8 cellular contexts compared by ENCODE assay signal in genomic region chr5:127313847-127314473, GRCh38. TPM values are rescaled to one million over a fixed set of nuclear protein-coding genes. Genes with fewer than 3 reads are reported as not detected.
DNase-seq lines count a peak whose midpoint lies in the region; ATAC-seq and TF ChIP-seq lines count a peak whose summit lies in the region.

No MANE protein-coding gene starts in this region.

- 0 out of 2 replicates have a peak overlapping the region, but pooled peaks have one; percentile 23 for H2AFZ ChIP-seq in PC-9

- no peaks in the 10 kb centered on the region for H4K20me1 ChIP-seq in PC-9 (ENCODE audit: insufficient read depth)

- H3K4me1 ChIP-seq in CD8-positive, alpha-beta memory T cell (ENCODE audit: insufficient read depth, low read length) = no peaks in the 10 kb centered on the region
- H3K4me1 ChIP-seq in PC-9 (replicated peaks; ENCODE audit: insufficient read depth) = 0 out of 2 replicates have a peak, but pooled peaks cover 3% of the 10 kb centered on the region

- H3K79me2 ChIP-seq in PC-9 (ENCODE audit: low read depth) = no peaks in the 10 kb centered on the region

- H3K9me2 ChIP-seq in PC-9 (ENCODE audit: insufficient read depth) = no peaks in the 10 kb centered on the region; the same call in 1 of the 2 replicates

- peaks cover 0 to 4% (median 3%) of the 10 kb centered on the region in 3 donors for H3K4me1 Mint-ChIP-seq in CD8-positive, alpha-beta memory T cell
- no peaks in the 10 kb centered on the region for H3K4me1 Mint-ChIP-seq in activated T-cell treated with anti-CD3 and anti-CD28 coated beads, Interleukin-2, amount 50 U/mL, for 4 hours (ENCODE audit: low read depth)

- CTCF ChIA-PET in CD8-positive, alpha-beta memory T cell (lab: Charles Lee) = interaction anchor here (1.2 to 1.6 kb wide), 2 partner anchors 22 to 656 kb away, joined by 3 to 4 read pairs; no protein-coding TSS in a partner anchor
- CTCF ChIA-PET in PC-9 (lab: Charles Lee) = no interaction called here

- peak overlapping the region in 1 of 7 donors; percentile 58 for H3K4me3 Mint-ChIP-seq in CD8-positive, alpha-beta memory T cell
- H3K4me3 Mint-ChIP-seq in activated T-cell treated with anti-CD3 and anti-CD28 coated beads, Interleukin-2, amount 50 U/mL, for 4 hours = no peak overlapping the region

- BruUV-seq in PC-9 (replicated peaks; lab: Mats Ljungman, UMichigan) = no TSS peak

- DNase-seq in CD8-positive, alpha-beta memory T cell = peak; percentile 34 to 65 (median 41)
- DNase-seq in PC-9 = peak in 1 of 2 experiments; percentile 43
- DNase-seq in activated T-cell treated with anti-CD3 and anti-CD28 coated beads, Interleukin-2, amount 50 U/mL, for 4 hours = peak; percentile 58
- peak; percentile 68 for DNase-seq in germinal center (ENCODE audit: low spot score)
- DNase-seq in retinal pigment epithelial cell (ENCODE audit: low read depth) = no peak
- no peak for DNase-seq in NCI-H1694 treated with DMSO at 0.1 percent for 48 hours (lab: John Stamatoyannopoulos, UW)

- no peak overlapping the region for H3K4me3 ChIP-seq in CD8-positive, alpha-beta memory T cell (ENCODE audit: low read length)
- H3K4me3 ChIP-seq in PC-9 (no peak overlapping the region), retinal pigment epithelial cell (ENCODE audit: low read length) (no peak overlapping the region)

- no peaks in the 10 kb centered on the region for H3F3A ChIP-seq in PC-9 (ENCODE audit: insufficient read depth, low read depth)

- no peak overlapping the region for H3K27ac Mint-ChIP-seq in CD8-positive, alpha-beta memory T cell

- no peak overlapping the region for H3K27ac ChIP-seq in CD8-positive, alpha-beta memory T cell (ENCODE audit: low read depth, low read length)
- no peak overlapping the region for H3K27ac ChIP-seq in PC-9

- ATAC-seq in GM19035 (IDR thresholded peaks at IDR 0.05; ENCODE audit: unreplicated experiment) (peak; percentile 95), HG03135 (IDR thresholded peaks at IDR 0.05; ENCODE audit: unreplicated experiment) (peak; percentile 95)
- ATAC-seq in activated T-cell treated with anti-CD3 and anti-CD28 coated beads, Interleukin-2, amount 50 U/mL, for 4 hours = peak; percentile 62 to 74

- peaks cover 10 to 13% of the 10 kb centered on the region in 2 donors for H3K27me3 Mint-ChIP-seq in CD8-positive, alpha-beta memory T cell
- peaks cover 11% of the 10 kb centered on the region for H3K27me3 Mint-ChIP-seq in activated T-cell treated with anti-CD3 and anti-CD28 coated beads, Interleukin-2, amount 50 U/mL, for 4 hours (ENCODE audit: low read depth)

- no peaks in the 10 kb centered on the region for H3K36me3 Mint-ChIP-seq in CD8-positive, alpha-beta memory T cell
- no peaks in the 10 kb centered on the region for H3K36me3 Mint-ChIP-seq in activated T-cell treated with anti-CD3 and anti-CD28 coated beads, Interleukin-2, amount 50 U/mL, for 4 hours (ENCODE audit: insufficient read depth)

- H3K9me3 ChIP-seq in CD8-positive, alpha-beta memory T cell (ENCODE audit: low read length) = no peaks in the 10 kb centered on the region
- no peaks in the 10 kb centered on the region for H3K9me3 ChIP-seq in PC-9 (ENCODE audit: insufficient read depth, low read depth)

- H3K36me3 ChIP-seq in CD8-positive, alpha-beta memory T cell (ENCODE audit: insufficient read depth, low read length) = no peaks in the 10 kb centered on the region
- no peaks in the 10 kb centered on the region for H3K36me3 ChIP-seq in PC-9 (ENCODE audit: low read depth)

- intact Hi-C loops in PC-9 (cut with micrococcal nuclease; ENCODE audit: unreplicated experiment) = loop anchor here (1.0 to 10.0 kb wide), 4 partner anchors 181 to 658 kb away; no protein-coding TSS in a partner anchor

- peak; percentile 87 for TF ChIP-seq CTCF in PC-9 (conservative IDR thresholded peaks at IDR 0.05)
- TF ChIP-seq CTCF in retinal pigment epithelial cell (conservative IDR thresholded peaks at IDR 0.05; ENCODE audit: low read depth, low read length) = peak; percentile 76

- H3K27me3 ChIP-seq in CD8-positive, alpha-beta memory T cell (ENCODE audit: insufficient read depth, low read length, poor library complexity, severe bottlenecking) = no peaks in the 10 kb centered on the region
- H3K27me3 ChIP-seq in PC-9 (ENCODE audit: insufficient read depth, low read depth) = no peaks in the 10 kb centered on the region

- POLR2A ChIA-PET in CD8-positive, alpha-beta memory T cell (lab: Charles Lee) = no interaction called here
- POLR2A ChIA-PET in PC-9 (lab: Charles Lee; ENCODE audit: unreplicated experiment) = no interaction called here

- H3K9me3 Mint-ChIP-seq in CD8-positive, alpha-beta memory T cell = no peaks in the 10 kb centered on the region
- H3K9me3 Mint-ChIP-seq in activated T-cell treated with anti-CD3 and anti-CD28 coated beads, Interleukin-2, amount 50 U/mL, for 4 hours = no peaks in the 10 kb centered on the region

- peak overlapping the region; percentile 48; the same call in 1 of the 2 replicates for H3K4me2 ChIP-seq in PC-9

RNA-seq across cellular contexts. Expression of gene MEGF10, which starts 23.4 kb away (rescaled TPM):
- total RNA-seq in CD8-positive, alpha-beta memory T cell = not detected
- not detected for polyA plus RNA-seq in CD8-positive, alpha-beta memory T cell
- not detected in 2 replicates for total RNA-seq in PC-9 (2021)
- total RNA-seq in activated T-cell treated with anti-CD3 and anti-CD28 coated beads, Interleukin-2, amount 50 U/mL, for 4 hours = not detected

Comparison
In these comparisons a context has a peak if more than half of its experiments do, and no peak if none do; other contexts are left out.
1. DNase-seq: peak in CD8-positive, alpha-beta memory T cell (5 of 5), activated T-cell treated with anti-CD3 and anti-CD28 coated beads, Interleukin-2, amount 50 U/mL, for 4 hours (single experiment) and germinal center (single experiment); none in retinal pigment epithelial cell (single experiment) and NCI-H1694 treated with DMSO at 0.1 percent for 48 hours (single experiment).
2. Peak in every context shown above with its lines, with median percentiles within 50 percentile points of each other: ATAC-seq.